In genomic region chr10:91560827-91561226, GRCh38 we compare ENCODE assay signal across 8 cellular contexts.
DNase-seq lines count a peak whose midpoint lies in the region; ATAC-seq, FAIRE-seq and TF ChIP-seq lines count a peak whose summit lies in the region.
"Not testable (repeated sequence)": the region's sequence is repeated elsewhere in the genome, so short reads cannot be mapped to it uniquely, and the experiment has no call there.

No MANE protein-coding gene starts in this region.

- H3K36me3 Mint-ChIP-seq in astrocyte (ENCODE audit: low read depth, unreplicated experiment); chondrocyte (ENCODE audit: low read depth); mesothelial cell of epicardium: not testable (repeated sequence)

- peaks cover 26% of the 10 kb centered on the region for H3K4me1 Mint-ChIP-seq in astrocyte (ENCODE audit: low read depth, unreplicated experiment)
- peaks cover 71% of the 10 kb centered on the region for H3K4me1 Mint-ChIP-seq in chondrocyte (ENCODE audit: low read depth)
- H3K4me1 Mint-ChIP-seq in mesothelial cell of epicardium: peaks cover 38% of the 10 kb centered on the region

- not testable (repeated sequence) for H3K36me3 ChIP-seq in astrocyte (ENCODE audit: insufficient read depth, low read length); small intestine (ENCODE audit: control insufficient read depth in 2 of 2, insufficient read depth in 2 of 2, low read length in 2 of 2)

- not testable (repeated sequence) for H3K27me3 Mint-ChIP-seq in astrocyte (ENCODE audit: low read depth, unreplicated experiment); chondrocyte (ENCODE audit: low read depth); mesothelial cell of epicardium (ENCODE audit: low read depth)

- TF ChIP-seq RAD21 in A549 (conservative IDR thresholded peaks at IDR 0.05 in 1 of 2, IDR thresholded peaks at IDR 0.05 in 1 of 2): not testable (repeated sequence)

- DNase-seq in A549 (ENCODE audit: low read depth in 1 of 2, low spot score in 1 of 2) (peak in 1 of 2 experiments; percentile 48), ELR (ENCODE audit: low read depth) (peak; percentile 19), LHCN-M2 (ENCODE audit: low read depth) (peak; percentile 75), astrocyte (ENCODE audit: low read depth) (peak; percentile 83), fibroblast of peridontal ligament (ENCODE audit: extremely low read depth) (peak; percentile 92), small intestine (peak; percentile 54)
- not testable (repeated sequence) for DNase-seq in chondrocyte (ENCODE audit: low spot score); mesothelial cell of epicardium (ENCODE audit: low spot score in 2 of 2, unreplicated experiment in 2 of 2)

- CTCF ChIA-PET in A549 (lab: Yijun Ruan, JAX): interaction anchor here (1.1 to 2.5 kb wide), 2 partner anchors 10 to 75 kb away, joined by 5 read pairs; no protein-coding TSS in a partner anchor

- not testable (repeated sequence) for H2AFZ ChIP-seq in astrocyte (ENCODE audit: low read depth, low read length)

- POLR2A ChIA-PET in A549 (lab: Yijun Ruan, JAX): not testable (repeated sequence)

- not testable (repeated sequence) for ATAC-seq in A549

- peaks cover 12% of the 10 kb centered on the region for H3K4me1 ChIP-seq in A549
- not testable (repeated sequence) for H3K4me1 ChIP-seq in astrocyte (ENCODE audit: insufficient read depth, low read length); small intestine (ENCODE audit: control insufficient read depth in 2 of 2, insufficient read depth in 1 of 2, low read depth in 1 of 2, low read length in 1 of 2)

- H3K27ac ChIP-seq in A549; astrocyte (ENCODE audit: low read depth, low read length); small intestine (ENCODE audit: low read depth in 1 of 2, low read length in 1 of 2): not testable (repeated sequence)

- H3K4me3 ChIP-seq in A549; astrocyte (ENCODE audit: insufficient read depth, low read depth, low read length); small intestine (ENCODE audit: low read depth in 1 of 2, low read length in 2 of 2): not testable (repeated sequence)

- H3K27me3 ChIP-seq in astrocyte (ENCODE audit: insufficient read depth, low read length); small intestine (ENCODE audit: control insufficient read depth in 2 of 2, insufficient read depth in 2 of 2, low read length in 2 of 2): not testable (repeated sequence)

- not testable (repeated sequence) for H3K27ac Mint-ChIP-seq in astrocyte (ENCODE audit: unreplicated experiment)
- H3K27ac Mint-ChIP-seq in chondrocyte (ENCODE audit: unreplicated experiment) (peak overlapping the region; percentile 73), mesothelial cell of epicardium (peak overlapping the region; percentile 10)

- not testable (repeated sequence) for H4K20me1 ChIP-seq in astrocyte (ENCODE audit: insufficient read depth, low read length)

- H3K79me2 ChIP-seq in astrocyte (ENCODE audit: insufficient read depth, low read length): not testable (repeated sequence)

- H3K4me3 Mint-ChIP-seq in astrocyte (ENCODE audit: unreplicated experiment); mesothelial cell of epicardium: not testable (repeated sequence)
- peak overlapping the region; percentile 2 for H3K4me3 Mint-ChIP-seq in chondrocyte (ENCODE audit: unreplicated experiment)

- not testable (repeated sequence) for TF ChIP-seq CTCF in A549 (IDR thresholded peaks at IDR 0.05); astrocyte (IDR thresholded peaks at IDR 0.05; ENCODE audit: insufficient read depth, low read depth, low read length); chondrocyte (IDR thresholded peaks at IDR 0.05); mesothelial cell of epicardium (IDR thresholded peaks at IDR 0.05; ENCODE audit: unreplicated experiment)

- H3K4me2 ChIP-seq in A549: 0 out of 3 replicates have a peak overlapping the region, but pooled peaks have one; percentile 7
- not testable (repeated sequence) for H3K4me2 ChIP-seq in astrocyte (ENCODE audit: low read length)

- not testable (repeated sequence) for FAIRE-seq in A549 (lab: Jason Lieb, UNC); astrocyte (lab: Jason Lieb, UNC); small intestine (lab: Jason Lieb, UNC)

- H3K9ac ChIP-seq in astrocyte (ENCODE audit: low read length): not testable (repeated sequence)

- H3K9me3 Mint-ChIP-seq in astrocyte (ENCODE audit: unreplicated experiment): peaks cover 14% of the 10 kb centered on the region
- not testable (repeated sequence) for H3K9me3 Mint-ChIP-seq in chondrocyte (ENCODE audit: low read depth); mesothelial cell of epicardium

- TF ChIP-seq EP300 in A549 (IDR thresholded peaks at IDR 0.05): not testable (repeated sequence)

- H3K9me3 ChIP-seq in A549; astrocyte (ENCODE audit: insufficient read depth, low read depth, low read length); small intestine (ENCODE audit: control insufficient read depth, low read depth): not testable (repeated sequence)

- WGBS in A549 (ENCODE audit: missing lambda C conversion rate): 68% methylated on average over 3 of the region's 3 CpGs
- 47 to 60% (median 58%) methylated on average over 3 of the region's 3 CpGs for WGBS in small intestine, 3 donors

- TF ChIP-seq POLR2A in A549 (IDR thresholded peaks at IDR 0.05; ENCODE audit: low read length): not testable (repeated sequence)
